In the genomic region with DNA sequence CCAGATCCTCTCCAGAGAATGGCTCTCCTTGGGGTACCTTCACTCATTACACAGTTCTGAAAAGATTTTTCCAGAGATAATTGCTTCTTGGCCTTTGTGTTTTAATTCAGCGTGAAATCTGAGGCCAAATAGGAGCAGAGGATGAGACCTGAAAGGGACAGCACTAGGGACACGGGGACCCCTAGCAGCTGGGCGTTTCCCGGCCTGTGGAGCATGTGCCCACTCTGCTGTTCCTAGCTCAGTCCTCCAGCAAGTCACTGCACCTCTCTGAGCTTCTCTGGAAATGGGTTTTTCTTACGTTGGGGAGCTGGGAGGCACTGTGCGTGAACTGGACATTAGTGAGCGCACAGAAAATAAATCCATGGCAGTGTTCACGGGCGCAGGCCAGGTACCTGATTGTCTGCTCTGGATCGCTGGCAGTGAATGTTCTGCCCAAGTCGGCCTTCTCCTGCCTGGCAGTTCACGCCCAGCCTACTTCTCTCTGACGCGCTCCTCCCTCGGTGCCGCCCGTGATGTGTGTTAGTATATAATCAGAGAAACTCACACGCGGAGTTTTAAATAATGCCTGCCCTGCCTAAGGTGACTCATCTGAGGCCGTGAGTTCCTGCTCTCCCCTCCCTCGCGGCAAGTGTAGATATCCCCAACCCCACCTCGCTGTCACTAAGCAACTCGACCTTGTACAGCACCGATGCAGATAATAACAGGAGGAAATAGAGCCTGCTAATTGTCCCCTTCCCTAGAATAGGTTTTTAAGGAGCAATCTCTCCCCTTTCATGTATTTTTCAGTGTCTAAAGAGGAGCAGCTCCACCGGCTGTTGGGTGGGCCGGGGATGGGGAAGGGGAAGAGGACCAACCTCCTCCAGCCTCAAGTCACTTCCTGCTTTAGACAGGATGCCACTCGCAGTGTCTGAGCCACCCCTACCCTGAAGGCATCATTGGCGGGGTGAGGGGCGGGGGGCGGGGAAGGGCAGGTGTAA, we compare ENCODE assay signal across 1 cellular context.
TF ChIP-seq lines count a peak whose summit lies in the region.

No MANE protein-coding gene starts in this region.

TF ChIP-seq in SK-N-SH treated with all-trans-retinoic acid at 6 μM for 48 hours, 23 proteins besides CTCF, POLR2A, EP300 and RAD21 (continued from another document):
- TF ChIP-seq, protein P1, sequence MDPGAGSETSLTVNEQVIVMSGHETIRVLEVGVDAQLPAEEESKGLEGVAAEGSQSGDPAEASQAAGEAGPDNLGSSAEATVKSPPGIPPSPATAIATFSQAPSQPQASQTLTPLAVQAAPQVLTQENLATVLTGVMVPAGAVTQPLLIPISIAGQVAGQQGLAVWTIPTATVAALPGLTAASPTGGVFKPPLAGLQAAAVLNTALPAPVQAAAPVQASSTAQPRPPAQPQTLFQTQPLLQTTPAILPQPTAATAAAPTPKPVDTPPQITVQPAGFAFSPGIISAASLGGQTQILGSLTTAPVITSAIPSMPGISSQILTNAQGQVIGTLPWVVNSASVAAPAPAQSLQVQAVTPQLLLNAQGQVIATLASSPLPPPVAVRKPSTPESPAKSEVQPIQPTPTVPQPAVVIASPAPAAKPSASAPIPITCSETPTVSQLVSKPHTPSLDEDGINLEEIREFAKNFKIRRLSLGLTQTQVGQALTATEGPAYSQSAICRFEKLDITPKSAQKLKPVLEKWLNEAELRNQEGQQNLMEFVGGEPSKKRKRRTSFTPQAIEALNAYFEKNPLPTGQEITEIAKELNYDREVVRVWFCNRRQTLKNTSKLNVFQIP (CRISPR knock-in tag; IDR thresholded peaks at IDR 0.05; ENCODE audit: borderline replicate concordance, low read depth), result no peak
- TF ChIP-seq ZNF70 (CRISPR knock-in tag; IDR thresholded peaks at IDR 0.05) (no peak), CSDC2 (CRISPR knock-in tag; IDR thresholded peaks at IDR 0.05) (no peak), ZC3H10 (CRISPR knock-in tag; IDR thresholded peaks at IDR 0.05) (no peak), ARNTL (CRISPR knock-in tag; IDR thresholded peaks at IDR 0.05; ENCODE audit: borderline replicate concordance, low read depth) (no peak), ZFP30 (CRISPR knock-in tag; IDR thresholded peaks at IDR 0.05) (no peak), RARB (CRISPR knock-in tag; IDR thresholded peaks at IDR 0.05) (no peak), GLIS3 (CRISPR knock-in tag; IDR thresholded peaks at IDR 0.05) (no peak)
- TF ChIP-seq, protein P2, sequence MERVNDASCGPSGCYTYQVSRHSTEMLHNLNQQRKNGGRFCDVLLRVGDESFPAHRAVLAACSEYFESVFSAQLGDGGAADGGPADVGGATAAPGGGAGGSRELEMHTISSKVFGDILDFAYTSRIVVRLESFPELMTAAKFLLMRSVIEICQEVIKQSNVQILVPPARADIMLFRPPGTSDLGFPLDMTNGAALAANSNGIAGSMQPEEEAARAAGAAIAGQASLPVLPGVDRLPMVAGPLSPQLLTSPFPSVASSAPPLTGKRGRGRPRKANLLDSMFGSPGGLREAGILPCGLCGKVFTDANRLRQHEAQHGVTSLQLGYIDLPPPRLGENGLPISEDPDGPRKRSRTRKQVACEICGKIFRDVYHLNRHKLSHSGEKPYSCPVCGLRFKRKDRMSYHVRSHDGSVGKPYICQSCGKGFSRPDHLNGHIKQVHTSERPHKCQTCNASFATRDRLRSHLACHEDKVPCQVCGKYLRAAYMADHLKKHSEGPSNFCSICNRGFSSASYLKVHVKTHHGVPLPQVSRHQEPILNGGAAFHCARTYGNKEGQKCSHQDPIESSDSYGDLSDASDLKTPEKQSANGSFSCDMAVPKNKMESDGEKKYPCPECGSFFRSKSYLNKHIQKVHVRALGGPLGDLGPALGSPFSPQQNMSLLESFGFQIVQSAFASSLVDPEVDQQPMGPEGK (CRISPR knock-in tag; IDR thresholded peaks at IDR 0.05; ENCODE audit: borderline replicate concordance), result no peak
- TF ChIP-seq, protein P3, sequence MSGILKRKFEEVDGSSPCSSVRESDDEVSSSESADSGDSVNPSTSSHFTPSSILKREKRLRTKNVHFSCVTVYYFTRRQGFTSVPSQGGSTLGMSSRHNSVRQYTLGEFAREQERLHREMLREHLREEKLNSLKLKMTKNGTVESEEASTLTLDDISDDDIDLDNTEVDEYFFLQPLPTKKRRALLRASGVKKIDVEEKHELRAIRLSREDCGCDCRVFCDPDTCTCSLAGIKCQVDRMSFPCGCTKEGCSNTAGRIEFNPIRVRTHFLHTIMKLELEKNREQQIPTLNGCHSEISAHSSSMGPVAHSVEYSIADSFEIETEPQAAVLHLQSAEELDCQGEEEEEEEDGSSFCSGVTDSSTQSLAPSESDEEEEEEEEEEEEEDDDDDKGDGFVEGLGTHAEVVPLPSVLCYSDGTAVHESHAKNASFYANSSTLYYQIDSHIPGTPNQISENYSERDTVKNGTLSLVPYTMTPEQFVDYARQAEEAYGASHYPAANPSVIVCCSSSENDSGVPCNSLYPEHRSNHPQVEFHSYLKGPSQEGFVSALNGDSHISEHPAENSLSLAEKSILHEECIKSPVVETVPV (CRISPR knock-in tag; IDR thresholded peaks at IDR 0.05), result no peak
